8 cellular contexts compared by ENCODE assay signal in the genomic region with DNA sequence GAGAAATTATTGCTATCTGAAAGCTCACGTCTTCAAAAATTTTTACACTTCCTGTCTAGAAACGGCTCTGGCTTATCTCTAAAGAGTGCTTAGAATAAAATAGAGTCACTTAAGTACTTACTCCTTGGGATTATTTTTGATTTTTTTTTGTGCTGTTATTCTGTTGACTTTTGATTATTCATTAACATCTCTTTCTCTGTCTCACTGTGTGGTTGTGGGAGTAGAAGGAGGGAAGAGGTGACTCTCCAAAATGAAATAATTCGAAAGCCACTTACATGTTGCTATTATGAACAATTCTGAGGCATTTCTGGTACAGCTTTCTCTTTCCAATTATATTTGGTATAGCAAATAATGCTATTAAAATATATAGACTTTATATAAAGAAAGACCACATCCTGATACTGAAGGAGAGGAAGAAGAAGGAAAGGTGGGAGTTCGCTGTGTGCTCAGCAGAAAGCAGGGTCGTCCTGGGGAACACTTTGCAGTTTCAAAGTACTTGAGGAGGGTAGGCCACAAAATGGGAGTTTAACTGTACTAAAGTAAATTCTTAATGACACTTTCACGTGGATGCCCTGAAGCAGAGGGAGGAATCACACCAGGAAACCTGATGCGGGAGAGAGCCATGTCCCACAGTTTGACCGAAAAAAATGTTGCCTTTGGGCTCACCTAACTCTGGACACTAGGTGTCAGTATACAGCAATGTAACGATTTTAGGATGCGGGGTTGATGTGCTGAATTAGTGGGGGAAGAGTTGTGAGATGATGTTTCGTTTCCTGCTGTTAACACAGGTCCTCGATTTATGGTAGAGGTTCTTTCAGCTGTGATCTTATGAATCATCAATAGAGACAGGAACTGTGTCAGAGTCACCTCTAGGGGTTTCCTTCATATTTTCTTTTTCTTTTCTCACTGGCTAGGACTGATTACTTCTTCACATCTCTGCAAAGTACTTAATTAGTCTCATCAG. TPM values are rescaled to one million over a fixed set of nuclear protein-coding genes. Genes with fewer than 3 reads are reported as not detected.
DNase-seq lines count a peak whose midpoint lies in the region; ATAC-seq, FAIRE-seq and TF ChIP-seq lines count a peak whose summit lies in the region.

No MANE protein-coding gene starts in this region.

- no peak for TF ChIP-seq POLR2A in H54 (IDR thresholded peaks at IDR 0.05; ENCODE audit: low read depth, low read length)

- H3K27me3 ChIP-seq in Panc1 (ENCODE audit: control insufficient read depth, insufficient read depth, low read length) (no peaks in the 10 kb centered on the region), fibroblast of lung (ENCODE audit: control insufficient read depth, insufficient read depth, low read length) (no peaks in the 10 kb centered on the region), neural cell (ENCODE audit: insufficient read depth, low read depth, low read length) (no peaks in the 10 kb centered on the region)

- POLR2A ChIA-PET in Panc1 (lab: Charles Lee), result no interaction called here

- H3K79me2 ChIP-seq in fibroblast of lung (ENCODE audit: control insufficient read depth, insufficient read depth, low read length), result no peaks in the 10 kb centered on the region
- H3K79me2 ChIP-seq in neural cell (replicated peaks; ENCODE audit: insufficient read depth, low read length), result no peaks in the 10 kb centered on the region

- H3K9me3 Mint-ChIP-seq in type B pancreatic cell, result peaks cover 7% of the 10 kb centered on the region

- DNase-seq in GM04503 (ENCODE audit: low read depth) (peak; percentile 77), H54 (ENCODE audit: insufficient read length, low spot score) (peak; percentile 30), LHCN-M2 (ENCODE audit: low read depth) (peak; percentile 91), Panc1 (ENCODE audit: low read depth, low spot score) (peak; percentile 66), fibroblast of lung (ENCODE audit: low read depth in 2 of 2) (peak; percentile 87), type B pancreatic cell (ENCODE audit: extremely low spot score, unreplicated experiment) (no peak)
- peak; percentile 30 to 49 for DNase-seq in activated T-cell treated with anti-CD3 and anti-CD28 coated beads, Interleukin-2, amount 50 U/mL, for 48 hours

- H3F3A ChIP-seq in neural cell (ENCODE audit: insufficient read depth, low read length, poor library complexity, severe bottlenecking), result no peaks in the 10 kb centered on the region

- no peak overlapping the region for H3K9ac ChIP-seq in fibroblast of lung (ENCODE audit: insufficient read depth, low read length)
- peak overlapping the region; percentile 20 for H3K9ac ChIP-seq in neural cell (ENCODE audit: low read length)

- CTCF ChIA-PET in Panc1 (lab: Charles Lee), result interaction anchor here (1.1 kb wide), 1 partner anchor 131 kb away, joined by 3 read pairs; no protein-coding TSS in a partner anchor

- ATAC-seq in Panc1, result peak; percentile 92

- TF ChIP-seq EP300 in neural cell (conservative IDR thresholded peaks at IDR 0.05; ENCODE audit: poor library complexity, severe bottlenecking), result peak; percentile 47

- TF ChIP-seq CTCF in Panc1 (IDR thresholded peaks at IDR 0.05) (peak; percentile 82), fibroblast of lung (conservative IDR thresholded peaks at IDR 0.05 in 1 of 2, IDR thresholded peaks at IDR 0.05 in 1 of 2; ENCODE audit: low read depth in 1 of 2, low read length in 2 of 2) (peak; percentile 87 to 90), neural cell (IDR thresholded peaks at IDR 0.05; ENCODE audit: poor library complexity, severe bottlenecking) (peak; percentile 95), type B pancreatic cell (conservative IDR thresholded peaks at IDR 0.05) (peak; percentile 93)

- peak overlapping the region; percentile 7 to 36; a peak in 3 of 4 replicates for H3K4me3 ChIP-seq in Panc1 (ENCODE audit: low read depth in 2 of 2, low read length in 2 of 2)
- H3K4me3 ChIP-seq in fibroblast of lung (replicated peaks in 1 of 4; ENCODE audit: control extremely low read depth in 1 of 4, insufficient read depth in 1 of 4, low read depth in 3 of 4, low read length in 4 of 4), result peak overlapping the region; percentile 8 to 40 (median 28)
- peak overlapping the region; percentile 40 for H3K4me3 ChIP-seq in neural cell (ENCODE audit: low read length)

- H3K36me3 ChIP-seq in Panc1 (ENCODE audit: control insufficient read depth, insufficient read depth, low read length) (no peaks in the 10 kb centered on the region), fibroblast of lung (ENCODE audit: control insufficient read depth, insufficient read depth, low read length) (no peaks in the 10 kb centered on the region), neural cell (ENCODE audit: insufficient read depth, low read length) (no peaks in the 10 kb centered on the region)

- H3K36me3 Mint-ChIP-seq in type B pancreatic cell, result no peaks in the 10 kb centered on the region

- peak; percentile 98 for TF ChIP-seq RAD21 in neural cell (conservative IDR thresholded peaks at IDR 0.05)

- peaks cover 46% of the 10 kb centered on the region for H3K4me1 Mint-ChIP-seq in type B pancreatic cell (ENCODE audit: unreplicated experiment)

- peak overlapping the region; percentile 76 for H3K4me3 Mint-ChIP-seq in type B pancreatic cell

- H3K9me3 ChIP-seq in Panc1 (ENCODE audit: control insufficient read depth, insufficient read depth, low read depth, low read length) (peaks cover 4% of the 10 kb centered on the region; the same call in 1 of the 2 replicates), fibroblast of lung (ENCODE audit: control insufficient read depth, insufficient read depth, low read depth, low read length) (no peaks in the 10 kb centered on the region), neural cell (ENCODE audit: low read length) (peaks cover 8% of the 10 kb centered on the region)

- H4K20me1 ChIP-seq in fibroblast of lung (ENCODE audit: control insufficient read depth, extremely low read depth, insufficient read depth, low read length), result no peaks in the 10 kb centered on the region
- no peaks in the 10 kb centered on the region for H4K20me1 ChIP-seq in neural cell (ENCODE audit: insufficient read depth)

- no peaks in the 10 kb centered on the region for H3K27me3 Mint-ChIP-seq in type B pancreatic cell

- H3K9me2 ChIP-seq in neural cell (ENCODE audit: insufficient read depth, low read length), result no peaks in the 10 kb centered on the region

- peaks cover 6% of the 10 kb centered on the region for H3K4me1 ChIP-seq in Panc1 (ENCODE audit: control insufficient read depth, insufficient read depth, low read length)
- H3K4me1 ChIP-seq in fibroblast of lung (ENCODE audit: control insufficient read depth, extremely low read depth, insufficient read depth, low read length), result peaks cover 3% of the 10 kb centered on the region

- H3K27ac Mint-ChIP-seq in type B pancreatic cell, result peak overlapping the region; percentile 83

- H2AFZ ChIP-seq in fibroblast of lung (ENCODE audit: low read length) (peak overlapping the region; percentile 65), neural cell (ENCODE audit: low read depth, low read length) (no peak overlapping the region)

- in situ Hi-C loops in Panc1 (cut with HindIII; ENCODE audit: low pct_unique_long_range_greater_than_20kb, low sequenced_read_pairs), result no loop called here

- intact Hi-C loops in Panc1 (cut with micrococcal nuclease; ENCODE audit: unreplicated experiment), result loop anchor here (2.0 to 5.0 kb wide), 5 partner anchors 120 to 1641 kb away; no protein-coding TSS in a partner anchor

- peak overlapping the region; percentile 76 for H3K27ac ChIP-seq in Panc1 (ENCODE audit: low read length)
- H3K27ac ChIP-seq in fibroblast of lung (ENCODE audit: insufficient read depth, low read length), result peak overlapping the region; percentile 30
- H3K27ac ChIP-seq in neural cell (ENCODE audit: low read length), result peak overlapping the region; percentile 35

- H3K4me2 ChIP-seq in fibroblast of lung (ENCODE audit: extremely low read depth, insufficient read depth, low read length), result peak overlapping the region; percentile 91
- H3K4me2 ChIP-seq in neural cell (ENCODE audit: low read length), result no peak overlapping the region

- BruUV-seq in Panc1 (replicated peaks; lab: Mats Ljungman, UMichigan), result no TSS peak

- FAIRE-seq in H54 (lab: Jason Lieb, UNC), result peak; percentile 99

TF ChIP-seq in neural cell, 6 proteins besides CTCF, POLR2A, EP300 and RAD21:
- peak; percentile 38 for TF ChIP-seq POLR2AphosphoS5 (IDR thresholded peaks at IDR 0.05)
- TF ChIP-seq TAF1 (IDR thresholded peaks at IDR 0.05; ENCODE audit: low read depth), result no peak
- peak; percentile 98 for TF ChIP-seq SMC3 (conservative IDR thresholded peaks at IDR 0.05; ENCODE audit: poor library complexity)

RNA-seq across cellular contexts. Expression of a gene that starts 9.8 kb away (rescaled TPM):
- total RNA-seq in LHCN-M2 (2014; rRNA removed) (155 and 160 TPM in 2 replicates), Panc1 (2021; ENCODE audit: unreplicated experiment) (120 TPM), fibroblast of lung (173 and 181 TPM in 2 replicates), type B pancreatic cell (ENCODE audit: low replicate concordance) (87.3 and 98.0 TPM in 2 replicates)
- polyA plus RNA-seq in LHCN-M2 (2012), result 97.1 TPM
- polyA plus RNA-seq in Panc1 (2012; ENCODE audit: insufficient read length), result 58.3 TPM
- polyA plus RNA-seq in fibroblast of lung (148 and 156 TPM in 2 replicates), neural cell (221 and 250 TPM in 2 replicates)
- 119 and 132 TPM in 2 replicates for polyA plus RNA-seq in fibroblast of lung (2012)
- polyA minus RNA-seq in fibroblast of lung (ENCODE audit: low replicate concordance) (24.9 and 30.7 TPM in 2 replicates), neural cell (174 and 180 TPM in 2 replicates)
